ENCODE assay signal across 26 cellular contexts in the genomic region with DNA sequence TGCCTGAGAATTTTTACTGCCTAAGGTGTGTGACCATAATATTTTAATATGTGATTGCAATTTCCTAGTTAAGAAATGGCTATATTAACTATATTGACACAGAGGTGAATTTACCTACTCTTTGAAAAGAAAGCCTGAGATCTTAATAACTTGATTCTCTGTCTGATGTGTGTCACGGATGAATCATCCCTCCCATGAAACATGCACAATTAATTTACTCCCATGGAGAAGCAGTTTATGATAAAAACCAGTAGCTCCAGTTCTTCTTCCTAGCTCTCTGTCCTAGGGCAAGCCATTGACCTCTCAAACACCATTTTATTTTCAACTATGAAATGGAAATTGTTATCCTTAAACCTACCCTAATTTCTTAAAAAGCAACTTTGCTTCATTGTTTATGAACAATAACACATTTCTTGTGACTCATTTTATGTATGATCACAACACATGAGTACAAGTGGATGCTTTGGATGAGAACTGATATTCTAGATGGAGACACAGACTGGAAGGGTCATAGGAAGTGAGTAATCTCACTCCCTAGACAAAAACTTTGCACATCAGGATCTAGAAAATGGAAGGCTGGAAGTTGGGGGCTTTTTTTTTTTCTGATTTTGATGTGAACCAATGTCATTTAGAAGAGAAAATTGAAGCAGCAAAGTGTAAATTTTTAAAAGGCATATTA.
DNase-seq lines count a peak whose midpoint lies in the region; ATAC-seq and TF ChIP-seq lines count a peak whose summit lies in the region.
"Had no signal": no experiment of that assay in that cellular context is flagged by ENCODE, and none has a peak within 500 bp of the region (broad histone marks: within the 10 kb centered on the region; RNA-seq: fewer than 3 reads in every experiment).

No MANE protein-coding gene starts in this region.

- ATAC-seq in HG03460 (IDR thresholded peaks at IDR 0.05; ENCODE audit: unreplicated experiment): no peak
- ATAC-seq: activated CD8-positive, alpha-beta T cell treated with anti-CD3 and anti-CD28 coated beads, Interleukin-2, amount 10 ng/mL, durations not matched to agents 7 days and 5 days; CD8-positive, alpha-beta T cell; heart left ventricle; stimulated activated naive CD8-positive, alpha-beta T cell treated with anti-CD3 and anti-CD28 coated beads, Interleukin-15, Interleukin-2, amounts not matched to agents 100 U/mL and 50 U/mL, for 24 hours had no signal

- 66 to 87% methylated on average over 1 of the region's 1 CpG for WGBS in transverse colon (ENCODE audit: low coverage in 1 of 2), 2 donors
- 60% methylated on average over 1 of the region's 1 CpG for WGBS in esophagus squamous epithelium, 2 donors

- H3K9me3 ChIP-seq in SK-N-MC (ENCODE audit: low read depth, low read length): no peaks in the 10 kb centered on the region
- no peaks in the 10 kb centered on the region for H3K9me3 ChIP-seq in transverse colon
- no peaks in the 10 kb centered on the region for H3K9me3 ChIP-seq in esophagus squamous epithelium
- H3K9me3 ChIP-seq: heart left ventricle, right atrium auricular region, testis had no signal

- TF ChIP-seq CTCF in fibroblast of villous mesenchyme (IDR thresholded peaks at IDR 0.05; ENCODE audit: insufficient read depth, low read depth, low read length) (no peak), transverse colon (IDR thresholded peaks at IDR 0.05) (no peak), esophagus squamous epithelium (IDR thresholded peaks at IDR 0.05) (no peak)

- TF ChIP-seq POLR2A in transverse colon (IDR thresholded peaks at IDR 0.05) (no peak), esophagus squamous epithelium (IDR thresholded peaks at IDR 0.05) (no peak)

- H3K27ac ChIP-seq in SK-N-MC (peak overlapping the region; percentile 35; the same call in 1 of the 2 replicates), transverse colon (no peak overlapping the region), esophagus squamous epithelium (no peak overlapping the region)
- H3K27ac ChIP-seq: brain microvascular endothelial cell, heart left ventricle, PC-9, right atrium auricular region, testis, VCaP had no signal

- no peak for TF ChIP-seq EP300 in transverse colon (IDR thresholded peaks at IDR 0.05; ENCODE audit: low read depth)

- H3K4me1 ChIP-seq in transverse colon (no peaks in the 10 kb centered on the region), esophagus squamous epithelium (no peaks in the 10 kb centered on the region)
- H3K4me1 ChIP-seq: heart left ventricle, right atrium auricular region, testis had no signal

- DNase-seq in AG08395 (ENCODE audit: low spot score) (peak; percentile 9), HPDE6-E6E7 (ENCODE audit: extremely low spot score) (peak; percentile 61), SK-N-MC (ENCODE audit: low read depth, low spot score) (no peak), fibroblast of villous mesenchyme (ENCODE audit: low read depth) (peak; percentile 2), transverse colon (no peak), NCI-H2227 treated with DMSO at 0.1 percent for 48 hours (lab: John Stamatoyannopoulos, UW) (no peak), esophagus squamous epithelium (lab: John Stamatoyannopoulos, UW) (no peak)
- DNase-seq: activated CD4-positive, alpha-beta T cell treated with anti-CD3 and anti-CD28 coated beads for 4 hours; activated CD8-positive, alpha-beta T cell treated with anti-CD3 and anti-CD28 coated beads, Interleukin-2, amount 10 ng/mL, durations not matched to agents 7 days and 5 days; amniotic stem cell; brain microvascular endothelial cell; CD8-positive, alpha-beta T cell; heart left ventricle; kidney; naive B cell; NCI-H1105 treated with DMSO at 0.1 percent for 48 hours; NCI-H1930; NCI-H526; PC-9; SIG-M5; stimulated activated naive CD8-positive, alpha-beta T cell treated with anti-CD3 and anti-CD28 coated beads, Interleukin-15, Interleukin-2, amounts not matched to agents 100 U/mL and 50 U/mL, for 24 hours; testis had no signal

- H3K36me3 ChIP-seq in SK-N-MC (ENCODE audit: insufficient read depth, low read length): no peaks in the 10 kb centered on the region
- no peaks in the 10 kb centered on the region for H3K36me3 ChIP-seq in transverse colon
- H3K36me3 ChIP-seq in esophagus squamous epithelium: no peaks in the 10 kb centered on the region
- H3K36me3 ChIP-seq: brain microvascular endothelial cell, heart left ventricle, right atrium auricular region had no signal

- H3K27me3 ChIP-seq in transverse colon (no peaks in the 10 kb centered on the region), esophagus squamous epithelium (no peaks in the 10 kb centered on the region)
- H3K27me3 ChIP-seq: brain microvascular endothelial cell, right atrium auricular region, testis had no signal

- in situ Hi-C loops in transverse colon (cut with MboI; ENCODE audit: low pct_ligation_motif_present in 1 of 4, low pct_unique_long_range_greater_than_20kb in 1 of 4, low sequenced_read_pairs in 3 of 4): no loop called here

- H3K4me3 ChIP-seq in SK-N-MC: no peak overlapping the region
- H3K4me3 ChIP-seq in fibroblast of villous mesenchyme (ENCODE audit: low read depth, low read length): no peak overlapping the region
- no peak overlapping the region for H3K4me3 ChIP-seq in transverse colon
- no peak overlapping the region for H3K4me3 ChIP-seq in esophagus squamous epithelium
- H3K4me3 ChIP-seq: heart left ventricle, PC-9, right atrium auricular region, smooth muscle cell, testis had no signal

- H3K9ac ChIP-seq in SK-N-MC (ENCODE audit: insufficient read length): no peak overlapping the region

- intact Hi-C loops in transverse colon (cut with DNase I; ENCODE audit: low total_unique reads) (no loop called here), esophagus squamous epithelium (cut with DNase I) (no loop called here)

Comparison
In these comparisons a context has a peak if more than half of its experiments do, and no peak if none do; other contexts are left out.
1. DNase-seq: peak in AG08395 (single experiment), HPDE6-E6E7 (single experiment) and fibroblast of villous mesenchyme (single experiment); none in SK-N-MC (single experiment), transverse colon (single experiment), NCI-H2227 treated with DMSO at 0.1 percent for 48 hours (single experiment) and esophagus squamous epithelium (single experiment).